27 cellular contexts compared by ENCODE assay signal in genomic region chrX:124917011-124917410, GRCh38. TPM values are rescaled to one million over a fixed set of nuclear protein-coding genes. Genes with fewer than 3 reads are reported as not detected.
DNase-seq lines count a peak whose midpoint lies in the region; TF ChIP-seq lines count a peak whose summit lies in the region.
"Had no signal": no experiment of that assay in that cellular context is flagged by ENCODE, and none has a peak within 500 bp of the region (broad histone marks: within the 10 kb centered on the region; RNA-seq: fewer than 3 reads in every experiment).

No MANE protein-coding gene starts in this region.

- TF ChIP-seq CTCF in Caco-2 (IDR thresholded peaks at IDR 0.05; ENCODE audit: insufficient read depth in 1 of 2, low read depth in 1 of 2, low read length in 1 of 2, severe bottlenecking in 1 of 2, unreplicated experiment in 1 of 2) = no peak

- in situ Hi-C loops in G401 (cut with HindIII; ENCODE audit: low sequenced_read_pairs) = no loop called here

- H3K4me1 ChIP-seq in Caco-2 = no peaks in the 10 kb centered on the region
- H3K4me1 ChIP-seq: A549; BE2C; BLaER1; BLaER1 treated with 17β-estradiol and CSF1 and Interleukin-3, amounts not matched to agents 10 nM and 100 nM had no signal

- POLR2A ChIA-PET in Caco-2 (lab: Charles Lee) = no interaction called here

- no peaks in the 10 kb centered on the region for H3K27me3 ChIP-seq in Caco-2 (replicated peaks; ENCODE audit: control insufficient read depth, insufficient read depth, low read length)
- H3K27me3 ChIP-seq: BE2C had no signal

- no peak overlapping the region for H3K4me3 Mint-ChIP-seq in Caco-2 (ENCODE audit: unreplicated experiment)
- H3K4me3 Mint-ChIP-seq in activated CD4-positive, alpha-beta T cell treated with anti-CD3 and anti-CD28 coated beads, Interleukin-2, amount 10 ng/mL, durations not matched to agents 24 days and 14 days = no peak overlapping the region
- H3K4me3 Mint-ChIP-seq: B cell; CD14-positive monocyte; CD4-positive, alpha-beta memory T cell; CD4-positive, alpha-beta T cell; CD4-positive, CD25-positive, alpha-beta regulatory T cell; CD8-positive, alpha-beta memory T cell; CD8-positive, alpha-beta T cell had no signal

- H3K9me3 ChIP-seq in Caco-2 = no peaks in the 10 kb centered on the region
- H3K9me3 ChIP-seq: A549; BE2C; BLaER1; BLaER1 treated with 17β-estradiol and CSF1 and Interleukin-3, amounts not matched to agents 10 nM and 100 nM had no signal

- no peaks in the 10 kb centered on the region for H3K36me3 Mint-ChIP-seq in Caco-2 (ENCODE audit: insufficient read depth, unreplicated experiment)
- H3K36me3 Mint-ChIP-seq in activated CD4-positive, alpha-beta T cell treated with anti-CD3 and anti-CD28 coated beads, Interleukin-2, amount 10 ng/mL, durations not matched to agents 24 days and 14 days (ENCODE audit: low read depth) = no peaks in the 10 kb centered on the region
- H3K36me3 Mint-ChIP-seq: CD14-positive monocyte; CD4-positive, alpha-beta memory T cell; CD4-positive, CD25-positive, alpha-beta regulatory T cell; CD8-positive, alpha-beta memory T cell; CD8-positive, alpha-beta T cell had no signal

- no peaks in the 10 kb centered on the region for H3K27me3 Mint-ChIP-seq in Caco-2 (ENCODE audit: insufficient read depth, unreplicated experiment)
- no peaks in the 10 kb centered on the region for H3K27me3 Mint-ChIP-seq in activated CD4-positive, alpha-beta T cell treated with anti-CD3 and anti-CD28 coated beads, Interleukin-2, amount 10 ng/mL, durations not matched to agents 24 days and 14 days
- H3K27me3 Mint-ChIP-seq: B cell; CD4-positive, alpha-beta T cell; CD4-positive, CD25-positive, alpha-beta regulatory T cell had no signal

- CTCF ChIA-PET in Caco-2 (lab: Charles Lee) = no interaction called here

- no peaks in the 10 kb centered on the region for H3K9me3 Mint-ChIP-seq in Caco-2 (ENCODE audit: unreplicated experiment)
- no peaks in the 10 kb centered on the region for H3K9me3 Mint-ChIP-seq in activated CD4-positive, alpha-beta T cell treated with anti-CD3 and anti-CD28 coated beads, Interleukin-2, amount 10 ng/mL, durations not matched to agents 24 days and 14 days
- H3K9me3 Mint-ChIP-seq: CD14-positive monocyte; CD4-positive, alpha-beta memory T cell; CD4-positive, alpha-beta T cell; CD8-positive, alpha-beta memory T cell; CD8-positive, alpha-beta T cell had no signal

- no peaks in the 10 kb centered on the region for H3K4me1 Mint-ChIP-seq in Caco-2 (ENCODE audit: low read depth, unreplicated experiment)
- no peaks in the 10 kb centered on the region for H3K4me1 Mint-ChIP-seq in activated CD4-positive, alpha-beta T cell treated with anti-CD3 and anti-CD28 coated beads, Interleukin-2, amount 10 ng/mL, durations not matched to agents 24 days and 14 days
- H3K4me1 Mint-ChIP-seq: B cell; CD14-positive monocyte; CD4-positive, alpha-beta memory T cell; CD4-positive, CD25-positive, alpha-beta regulatory T cell; CD8-positive, alpha-beta memory T cell had no signal

- no peak overlapping the region for H3K27ac Mint-ChIP-seq in Caco-2 (ENCODE audit: unreplicated experiment)
- H3K27ac Mint-ChIP-seq in activated CD4-positive, alpha-beta T cell treated with anti-CD3 and anti-CD28 coated beads, Interleukin-2, amount 10 ng/mL, durations not matched to agents 24 days and 14 days = no peak overlapping the region
- H3K27ac Mint-ChIP-seq: B cell; CD14-positive monocyte; CD4-positive, alpha-beta T cell; CD4-positive, CD25-positive, alpha-beta regulatory T cell; CD8-positive, alpha-beta memory T cell; CD8-positive, alpha-beta T cell had no signal

- no TSS peak for BruUV-seq in Caco-2 (replicated peaks; lab: Mats Ljungman, UMichigan)

- H3K36me3 ChIP-seq in Caco-2 (ENCODE audit: control insufficient read depth, insufficient read depth, low read length) = no peaks in the 10 kb centered on the region
- H3K36me3 ChIP-seq: BE2C; BLaER1; BLaER1 treated with 17β-estradiol and CSF1 and Interleukin-3, amounts not matched to agents 10 nM and 100 nM had no signal

- intact Hi-C loops in Caco-2 (cut with micrococcal nuclease; ENCODE audit: unreplicated experiment) = no loop called here
- intact Hi-C loops in activated CD4-positive, alpha-beta T cell treated with anti-CD3 and anti-CD28 coated beads, Interleukin-2, amount 10 ng/mL, durations not matched to agents 24 days and 14 days (cut with micrococcal nuclease) = no loop called here

- H3K4me3 ChIP-seq in Caco-2 (ENCODE audit: low read depth, low read length) = no peak overlapping the region
- H3K4me3 ChIP-seq: A549; BLaER1; BLaER1 treated with 17β-estradiol and CSF1 and Interleukin-3, amounts not matched to agents 10 nM and 100 nM had no signal

- DNase-seq in G401 (ENCODE audit: low spot score) (peak; percentile 65), cerebellar cortex (ENCODE audit: low spot score) (peak; percentile 56), Caco-2 (no peak)
- no peak for DNase-seq in activated CD4-positive, alpha-beta T cell treated with anti-CD3 and anti-CD28 coated beads, Interleukin-2, amount 10 ng/mL, durations not matched to agents 24 days and 14 days
- DNase-seq: 8988T; ACHN; AML-193; BE2C; Calu3; CD4-positive, alpha-beta memory T cell; CD4-positive, alpha-beta T cell; CD4-positive, CD25-positive, alpha-beta regulatory T cell; CD8-positive, alpha-beta memory T cell; CD8-positive, alpha-beta T cell; COR-L47; DMS 273 treated with DMSO at 0.1 percent for 48 hours; DMS153; DMS53; DMS79; DMS79 treated with DMSO at 0.1 percent for 48 hours; DND-41; EL had no signal

RNA-seq across cellular contexts. Expression of gene TENM1, which starts 46.6 kb away (rescaled TPM):
- not detected in 2 replicates for total RNA-seq in G401 (2014; rRNA removed; shearing (Covaris generic))
- 0.65 and 0.84 TPM in 2 replicates for total RNA-seq in Caco-2 (2022)
- total RNA-seq in activated CD4-positive, alpha-beta T cell treated with anti-CD3 and anti-CD28 coated beads, Interleukin-2, amount 10 ng/mL, durations not matched to agents 24 days and 14 days = not detected in 2 replicates
- total RNA-seq: B cell, Calu3 had no signal

Comparison
In these comparisons a context has a peak if more than half of its experiments do, and no peak if none do; other contexts are left out.
1. DNase-seq: peak in G401 (single experiment) and cerebellar cortex (single experiment); none in Caco-2 (0 of 2) and activated CD4-positive, alpha-beta T cell treated with anti-CD3 and anti-CD28 coated beads, Interleukin-2, amount 10 ng/mL, durations not matched to agents 24 days and 14 days (single experiment).